ENCODE assay signal across 15 cellular contexts in genomic region chr16:82924075-82924854, GRCh38.
DNase-seq lines count a peak whose midpoint lies in the region; ATAC-seq and TF ChIP-seq lines count a peak whose summit lies in the region.
"Had no signal": no experiment of that assay in that cellular context is flagged by ENCODE, and none has a peak within 500 bp of the region (broad histone marks: within the 10 kb centered on the region; RNA-seq: fewer than 3 reads in every experiment).

No MANE protein-coding gene starts in this region.

- H3K4me3 ChIP-seq in DND-41 (ENCODE audit: low read depth in 1 of 2, low read length in 2 of 2) (no peak overlapping the region), ascending aorta (no peak overlapping the region)
- H3K4me3 ChIP-seq: A549 had no signal

- H3K9ac ChIP-seq in DND-41 (ENCODE audit: low read depth, low read length): no peak overlapping the region

- H3K4me2 ChIP-seq in DND-41 (ENCODE audit: insufficient read depth, low read length): no peak overlapping the region
- H3K4me2 ChIP-seq: A549 had no signal

- H3K4me3 Mint-ChIP-seq in immature natural killer cell: peak overlapping the region; percentile 70 to 81 (median 79)
- H3K4me3 Mint-ChIP-seq: activated T-cell treated with anti-CD3 and anti-CD28 coated beads, Interleukin-2, amount 50 U/mL, for 24 hours; stimulated activated naive CD8-positive, alpha-beta T cell treated with anti-CD3 and anti-CD28 coated beads, Interleukin-15, Interleukin-2, amounts not matched to agents 100 ng/mL and 50 ng/mL, for 24 hours had no signal

- peaks cover 0 to 14% (median 4%) of the 10 kb centered on the region in 3 donors for H3K27me3 Mint-ChIP-seq in immature natural killer cell (ENCODE audit: low read depth in 3 of 3)

- H3K27ac ChIP-seq in DND-41 (ENCODE audit: low read length) (no peak overlapping the region), ascending aorta (no peak overlapping the region)
- H3K27ac ChIP-seq: A549 had no signal

- H3K9me3 Mint-ChIP-seq in immature natural killer cell: peaks cover 0 to 2% (median 0%) of the 10 kb centered on the region in 6 donors

- peaks cover 32 to 37% of the 10 kb centered on the region in 2 donors for H3K4me1 Mint-ChIP-seq in immature natural killer cell

- peak; percentile 72 for ATAC-seq in DND-41 (ENCODE audit: insufficient read depth, low read depth)
- ATAC-seq in GM18907 (IDR thresholded peaks at IDR 0.05; ENCODE audit: unreplicated experiment): no peak
- ATAC-seq: A549; activated CD4-positive, CD25-positive, alpha-beta regulatory T cell treated with anti-CD3 and anti-CD28 coated beads, Interleukin-2, amount 50 U/mL, for 24 hours had no signal

- H2AFZ ChIP-seq in DND-41 (ENCODE audit: low read depth, low read length): no peak overlapping the region

- H3K27ac Mint-ChIP-seq in immature natural killer cell: peak overlapping the region in 5 of 6 donors; percentile 4 to 78 (median 42)
- H3K27ac Mint-ChIP-seq: activated T-cell treated with anti-CD3 and anti-CD28 coated beads, Interleukin-2, amount 50 U/mL, for 24 hours; stimulated activated naive CD8-positive, alpha-beta T cell treated with anti-CD3 and anti-CD28 coated beads, Interleukin-15, Interleukin-2, amounts not matched to agents 100 ng/mL and 50 ng/mL, for 24 hours had no signal

- H3K27me3 ChIP-seq in DND-41 (ENCODE audit: insufficient read depth, low read length, poor library complexity) (peaks cover 14% of the 10 kb centered on the region), ascending aorta (no peaks in the 10 kb centered on the region)

- TF ChIP-seq CTCF in DND-41 (IDR thresholded peaks at IDR 0.05; ENCODE audit: borderline replicate concordance, extremely low read depth, low read length, poor library complexity, severe bottlenecking) (no peak), ascending aorta (IDR thresholded peaks at IDR 0.05) (no peak)

- H3K9me3 ChIP-seq in DND-41 (ENCODE audit: insufficient read depth, low read length, severe bottlenecking) (no peaks in the 10 kb centered on the region), ascending aorta (peaks cover 0 to 4% of the 10 kb centered on the region in 2 donors)
- H3K9me3 ChIP-seq: A549 had no signal

- no peaks in the 10 kb centered on the region for H3K36me3 ChIP-seq in DND-41 (ENCODE audit: insufficient read depth, low read length)
- H3K36me3 ChIP-seq in ascending aorta: peaks cover 0 to 4% of the 10 kb centered on the region in 2 donors

- no peaks in the 10 kb centered on the region for H4K20me1 ChIP-seq in DND-41 (ENCODE audit: insufficient read depth, low read length)

- H3K4me1 ChIP-seq in DND-41 (ENCODE audit: insufficient read depth, low read length) (no peaks in the 10 kb centered on the region), ascending aorta (peaks cover 0 to 3% of the 10 kb centered on the region in 2 donors)
- H3K4me1 ChIP-seq: A549 had no signal

- intact Hi-C loops in ascending aorta (cut with DNase I): no loop called here

- no peaks in the 10 kb centered on the region for H3K36me3 Mint-ChIP-seq in immature natural killer cell

- H3K79me2 ChIP-seq in DND-41 (ENCODE audit: insufficient read depth, low read length): no peaks in the 10 kb centered on the region

- DNase-seq in NCI-H2107 treated with DMSO at 0.1 percent for 48 hours (lab: John Stamatoyannopoulos, UW; ENCODE audit: unreplicated experiment) (peak; percentile 4), NCI-H2107 (lab: John Stamatoyannopoulos, UW) (no peak), DND-41 (peak; percentile 24), SW480 (ENCODE audit: low spot score) (peak; percentile 79), immature natural killer cell (peak; percentile 59 to 68 (median 60)), ascending aorta (ENCODE audit: low spot score in 2 of 2) (no peak)
- no peak for DNase-seq in effector CD4-positive, alpha-beta T cell
- DNase-seq: activated T-cell treated with anti-CD3 and anti-CD28 coated beads, Interleukin-2, amount 50 U/mL, for 24 hours; cerebellar nuclear complex; midbrain; NCI-H1694 had no signal

Comparison
In these comparisons a context has a peak if more than half of its experiments do, and no peak if none do; other contexts are left out.
1. DNase-seq: peak in NCI-H2107 treated with DMSO at 0.1 percent for 48 hours (single experiment), DND-41 (single experiment), SW480 (single experiment) and immature natural killer cell (3 of 3); none in NCI-H2107 (single experiment), ascending aorta (0 of 2) and effector CD4-positive, alpha-beta T cell (single experiment).